Comparison of ENCODE assay signal across 7 cellular contexts in the genomic region with DNA sequence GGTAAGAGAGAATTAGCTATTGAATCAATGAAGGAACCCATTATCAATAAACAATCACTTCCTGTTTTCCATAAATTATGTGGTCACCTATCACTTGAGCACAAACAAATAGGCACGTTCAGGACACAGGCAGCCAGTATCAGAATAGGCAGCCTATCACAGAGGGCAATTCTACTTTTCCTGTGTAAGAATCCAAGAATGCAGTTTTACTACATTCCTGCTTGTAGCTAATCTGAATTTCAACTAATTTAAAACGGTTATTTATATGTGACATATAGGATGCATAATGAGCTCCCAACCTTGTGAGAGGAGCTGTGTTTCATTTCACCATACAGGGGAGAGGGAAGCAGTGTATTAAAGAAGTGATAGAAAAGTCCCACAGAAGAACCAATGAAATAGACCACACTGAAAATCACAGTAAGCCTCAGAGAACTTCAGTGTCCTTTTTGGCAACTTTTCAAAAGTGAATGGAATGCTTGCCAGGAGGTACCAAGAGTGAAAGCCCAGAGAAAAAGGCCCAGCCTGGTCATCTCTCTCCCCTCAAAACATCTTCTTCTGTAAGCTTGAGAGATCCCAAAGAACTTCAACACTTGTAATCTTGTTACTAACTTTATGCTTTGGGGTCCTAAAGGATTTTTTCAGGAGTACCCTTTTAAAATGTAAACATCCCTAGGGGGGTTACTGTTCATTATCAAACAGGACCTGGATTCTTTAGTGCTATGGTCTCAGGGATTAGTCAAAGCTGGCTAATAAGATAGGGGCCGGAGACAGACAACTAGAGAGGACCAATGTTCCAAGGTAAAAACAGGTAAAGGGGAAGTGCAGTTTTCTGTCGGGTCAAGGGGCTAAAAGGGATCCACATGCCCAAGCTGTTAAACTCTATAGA. TPM values are rescaled to one million over a fixed set of nuclear protein-coding genes. Genes with fewer than 3 reads are reported as not detected.
DNase-seq lines count a peak whose midpoint lies in the region; ATAC-seq and TF ChIP-seq lines count a peak whose summit lies in the region.

No MANE protein-coding gene starts in this region.

- no peak overlapping the region for H2BK15ac ChIP-seq in mesendoderm (replicated peaks; ENCODE audit: low read depth)

- H2BK120ac ChIP-seq in mesendoderm (ENCODE audit: low read depth, low read length) = no peak overlapping the region

- WGBS in mesendoderm (ENCODE audit: extremely low coverage, insufficient coverage, low lambda C conversion rate) = no CpG with 5 or more reads among the region's 4 CpGs
- 5 to 8% methylated on average over 4 of the region's 4 CpGs for WGBS in aorta, 2 donors

- peaks cover 29% of the 10 kb centered on the region for H3K4me1 Mint-ChIP-seq in central memory CD8-positive, alpha-beta T cell

- no peak for TF ChIP-seq CTCF in GM12864 (IDR thresholded peaks at IDR 0.05; ENCODE audit: low read depth, low read length, missing control alignments)

- H3K4me3 ChIP-seq in GM12864 (ENCODE audit: low read depth, low read length) (peak overlapping the region; percentile 85), mesendoderm (ENCODE audit: low read length) (peak overlapping the region; percentile 63), aorta (ENCODE audit: low read length in 2 of 2) (peak overlapping the region; percentile 71 to 76)

- H3K4ac ChIP-seq in mesendoderm (ENCODE audit: low read depth, low read length) = peak overlapping the region; percentile 74

- DNase-seq in GM12864 (ENCODE audit: low read depth) (no peak), NAMALWA (ENCODE audit: low spot score) (peak; percentile 41), mesendoderm (peak; percentile 77), aorta (no peak), DMS153 treated with DMSO at 0.1 percent for 48 hours (lab: John Stamatoyannopoulos, UW; ENCODE audit: unreplicated experiment) (no peak)
- DNase-seq in central memory CD8-positive, alpha-beta T cell (ENCODE audit: low spot score in 2 of 2) = no peak

- H3K36me3 ChIP-seq in mesendoderm (ENCODE audit: control insufficient read depth, insufficient read depth, low read length) (no peaks in the 10 kb centered on the region), aorta (ENCODE audit: control insufficient read depth in 1 of 2, insufficient read depth in 2 of 2, low read length in 1 of 2) (no peaks in the 10 kb centered on the region)

- H3K9me3 ChIP-seq in aorta (ENCODE audit: control insufficient read depth, low read length) = no peaks in the 10 kb centered on the region

- peak overlapping the region; percentile 79 for H3K9ac ChIP-seq in mesendoderm (ENCODE audit: low read length)

- ATAC-seq in central memory CD8-positive, alpha-beta T cell (replicated peaks; ENCODE audit: extremely low read depth, poor library complexity, severe bottlenecking) = no peak
- ATAC-seq in aorta (ENCODE audit: low FRiP score) = no peak
- no peak for ATAC-seq in GM18520 (IDR thresholded peaks at IDR 0.05; ENCODE audit: unreplicated experiment)

- no peaks in the 10 kb centered on the region for H3K79me1 ChIP-seq in mesendoderm (ENCODE audit: low read length)

- no peaks in the 10 kb centered on the region for H3K79me2 ChIP-seq in mesendoderm (ENCODE audit: control insufficient read depth, insufficient read depth, low read length)

- H3K4me2 ChIP-seq in mesendoderm (ENCODE audit: low read length) = peak overlapping the region; percentile 97

- peak overlapping the region; percentile 52 for H3K27ac ChIP-seq in mesendoderm (ENCODE audit: low read depth, low read length)
- H3K27ac ChIP-seq in aorta (ENCODE audit: low read depth in 1 of 2, low read length in 2 of 2) = peak overlapping the region in 1 of 2 donors; percentile 10

- H4K8ac ChIP-seq in mesendoderm (ENCODE audit: low read depth, low read length) = no peak overlapping the region

- H3K56ac ChIP-seq in mesendoderm (ENCODE audit: low read length) = peak overlapping the region; percentile 92

- peak overlapping the region; percentile 85 for H3K18ac ChIP-seq in mesendoderm (ENCODE audit: low read length)

- H3K36me3 Mint-ChIP-seq in central memory CD8-positive, alpha-beta T cell (ENCODE audit: insufficient read depth) = peaks cover 12% of the 10 kb centered on the region

- peak overlapping the region; percentile 87 for H3K4me3 Mint-ChIP-seq in central memory CD8-positive, alpha-beta T cell

- intact Hi-C loops in aorta (cut with DNase I) = loop anchor here in 1 of 2 donors (10.0 kb wide), 1 partner anchor 174 kb away; no protein-coding TSS in a partner anchor

- peak overlapping the region; percentile 45 for H2BK5ac ChIP-seq in mesendoderm (ENCODE audit: low read length)

- H3K9me3 Mint-ChIP-seq in central memory CD8-positive, alpha-beta T cell = no peaks in the 10 kb centered on the region

- H4K5ac ChIP-seq in mesendoderm (ENCODE audit: low read length) = no peak overlapping the region

- H3K27ac Mint-ChIP-seq in central memory CD8-positive, alpha-beta T cell (ENCODE audit: low read depth) = no peak overlapping the region

- no peak overlapping the region for H2AK5ac ChIP-seq in mesendoderm (ENCODE audit: low read length)

- H3K27me3 ChIP-seq in mesendoderm (ENCODE audit: insufficient read depth, low read length, poor library complexity) = no peaks in the 10 kb centered on the region
- H3K27me3 ChIP-seq in aorta (ENCODE audit: control insufficient read depth in 1 of 2, insufficient read depth in 2 of 2, low read length in 1 of 2) = no peaks in the 10 kb centered on the region

- H3K27me3 Mint-ChIP-seq in central memory CD8-positive, alpha-beta T cell = peaks cover 10% of the 10 kb centered on the region

- H3K4me1 ChIP-seq in mesendoderm (ENCODE audit: control insufficient read depth, low read depth, low read length) (peaks cover 4% of the 10 kb centered on the region), aorta (ENCODE audit: control insufficient read depth in 1 of 2, insufficient read depth in 2 of 2, low read length in 2 of 2) (peaks cover 1 to 4% of the 10 kb centered on the region in 2 donors)

- H3K23ac ChIP-seq in mesendoderm (ENCODE audit: low read length) = no peak overlapping the region

RNA-seq across cellular contexts. Expression of a gene that starts 1.3 kb away (rescaled TPM):
- polyA plus RNA-seq in mesendoderm (2013, experiment 1 of 2) = 6.1 TPM
- 7.3 TPM for polyA plus RNA-seq in mesendoderm (2013, experiment 2 of 2)
- total RNA-seq in aorta = 10 to 100 TPM; 26.9 to 32.9 TPM
- 10 to 100 TPM; 24.3 to 26.7 TPM for polyA plus RNA-seq in aorta

Comparison
In these comparisons a context has a peak if more than half of its experiments do, and no peak if none do; other contexts are left out.
1. DNase-seq: peak in NAMALWA (single experiment) and mesendoderm (single experiment); none in GM12864 (single experiment), central memory CD8-positive, alpha-beta T cell (0 of 2), aorta (0 of 2) and DMS153 treated with DMSO at 0.1 percent for 48 hours (single experiment).
2. Peak in every context shown above with its lines, with median percentiles within 50 percentile points of each other: H3K4me3 ChIP-seq.